18 cellular contexts compared by ENCODE assay signal in the genomic region with DNA sequence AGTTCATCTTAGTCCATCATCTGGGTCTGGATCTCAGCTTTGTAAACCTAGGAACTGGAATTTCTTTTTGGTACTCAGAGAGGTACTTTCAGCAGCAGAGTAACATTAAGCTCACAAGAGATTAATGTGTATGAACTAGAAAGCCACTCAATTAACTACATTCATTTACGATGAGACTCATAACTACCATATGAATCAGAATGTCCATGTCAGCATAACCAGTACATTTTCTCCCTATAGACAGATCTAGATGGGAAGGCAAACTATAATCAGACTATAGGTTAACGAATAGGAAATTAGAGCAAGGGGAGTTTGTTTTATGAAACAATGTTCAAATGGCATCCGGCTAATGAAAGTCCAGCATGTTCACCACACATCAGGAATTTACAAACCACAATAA.
DNase-seq lines count a peak whose midpoint lies in the region; ATAC-seq, FAIRE-seq and TF ChIP-seq lines count a peak whose summit lies in the region.
"Had no signal": no experiment of that assay in that cellular context is flagged by ENCODE, and none has a peak within 500 bp of the region (broad histone marks: within the 10 kb centered on the region; RNA-seq: fewer than 3 reads in every experiment).

No MANE protein-coding gene starts in this region.

- H3K4me3 ChIP-seq in HepG2 (replicated peaks in 1 of 3; ENCODE audit: insufficient read depth in 1 of 3, low read depth in 2 of 3, low read length in 3 of 3) (no peak overlapping the region), right lobe of liver (no peak overlapping the region), fibroblast of mammary gland (ENCODE audit: control insufficient read depth, low read depth, low read length) (no peak overlapping the region), kidney (ENCODE audit: low read length in 2 of 2) (no peak overlapping the region), HAP-1 (no peak overlapping the region)
- H3K4me3 ChIP-seq: Peyer's patch had no signal

- no peak for TF ChIP-seq RAD21 in HepG2 (CRISPR knock-in tag; IDR thresholded peaks at IDR 0.05)

- TF ChIP-seq CTCF in HepG2 (CRISPR knock-in tag; IDR thresholded peaks at IDR 0.05) = no peak
- TF ChIP-seq CTCF in right lobe of liver (IDR thresholded peaks at IDR 0.05) = no peak
- no peak for TF ChIP-seq CTCF in fibroblast of mammary gland (conservative IDR thresholded peaks at IDR 0.05; ENCODE audit: control insufficient read depth, insufficient read depth, low read depth, low read length)
- no peak for TF ChIP-seq CTCF in kidney (IDR thresholded peaks at IDR 0.05; ENCODE audit: borderline replicate concordance, extremely low read depth, insufficient read depth)

- in situ Hi-C loops in HepG2 (cut with HindIII; ENCODE audit: extremely low pct_ligation_motif_present, low pct_unique_long_range_greater_than_20kb) (no loop called here), HAP-1 (cut with MboI; ENCODE audit: low sequenced_read_pairs) (no loop called here)

- 88% methylated on average over 3 of the region's 3 CpGs for WGBS in HepG2 (ENCODE audit: low lambda C conversion rate)
- WGBS in right lobe of liver (ENCODE audit: insufficient coverage, low coverage, low lambda C conversion rate, missing lambda C conversion rate) = 93% methylated on average over 3 of the region's 3 CpGs

- FAIRE-seq in HepG2 (lab: Jason Lieb, UNC) = no peak
- FAIRE-seq in kidney (lab: Jason Lieb, UNC) = no peak
- FAIRE-seq: GM12892, H54 had no signal

- no peaks in the 10 kb centered on the region for H4K20me1 ChIP-seq in HepG2 (ENCODE audit: insufficient read depth, low read length)

- DNase-seq in HepG2 (ENCODE audit: low spot score) = no peak
- DNase-seq in right lobe of liver = no peak
- peak; percentile 62 for DNase-seq in NCI-H526 treated with DMSO at 0.1 percent for 48 hours (lab: John Stamatoyannopoulos, UW)
- peak; percentile 7 for DNase-seq in fibroblast of mammary gland (ENCODE audit: low read depth)
- no peak for DNase-seq in kidney
- DNase-seq in HAP-1 (ENCODE audit: low spot score in 2 of 2) = no peak
- DNase-seq: DMS79, KG1, NCI-H1105, NCI-H146, NCI-H2029, NCI-H345, NCI-H524, Peyer's patch had no signal

- H3K4me1 ChIP-seq in HepG2 (ENCODE audit: insufficient read depth, low read length) = no peaks in the 10 kb centered on the region
- H3K4me1 ChIP-seq in right lobe of liver = no peaks in the 10 kb centered on the region
- no peaks in the 10 kb centered on the region for H3K4me1 ChIP-seq in kidney (ENCODE audit: control insufficient read depth in 1 of 2, insufficient read depth in 1 of 2, low read depth in 1 of 2, low read length in 2 of 2)
- no peaks in the 10 kb centered on the region for H3K4me1 ChIP-seq in HAP-1
- H3K4me1 ChIP-seq: Peyer's patch had no signal

- POLR2A ChIA-PET in HepG2 (lab: Yijun Ruan, JAX) = no interaction called here

- no peak overlapping the region for H3K9ac ChIP-seq in HepG2 (ENCODE audit: insufficient read depth, low read depth, low read length)
- H3K9ac ChIP-seq in kidney (ENCODE audit: low read length in 2 of 2) = no peak overlapping the region

- H3K79me2 ChIP-seq in HepG2 (ENCODE audit: insufficient read depth, low read length) = no peaks in the 10 kb centered on the region

- TF ChIP-seq POLR2A in HepG2 (IDR thresholded peaks at IDR 0.05; ENCODE audit: insufficient read depth in 1 of 2, low read depth in 2 of 2, low read length in 2 of 2) (no peak), right lobe of liver (IDR thresholded peaks at IDR 0.05) (no peak)

- H3K27ac ChIP-seq in HepG2 (ENCODE audit: extremely low read length, insufficient read depth, low read length) = no peak overlapping the region
- no peak overlapping the region for H3K27ac ChIP-seq in right lobe of liver
- no peak overlapping the region for H3K27ac ChIP-seq in kidney (ENCODE audit: low read depth in 2 of 2, low read length in 2 of 2)
- H3K27ac ChIP-seq: Peyer's patch had no signal

- TF ChIP-seq EP300 in HepG2 (IDR thresholded peaks at IDR 0.05; ENCODE audit: low read depth in 2 of 2, low read length in 2 of 2) (no peak), HepG2 (CRISPR knock-in tag; IDR thresholded peaks at IDR 0.05; ENCODE audit: borderline replicate concordance) (no peak)

- CTCF ChIA-PET in HepG2 (lab: Yijun Ruan, JAX; ENCODE audit: low intra/inter-chr PET ratio, low total read pairs) = no interaction called here

- H3K4me2 ChIP-seq in HepG2 (ENCODE audit: low read depth, low read length) = no peak overlapping the region

- H3K27me3 ChIP-seq in HepG2 (ENCODE audit: control insufficient read depth in 1 of 2, insufficient read depth in 2 of 2, low read length in 2 of 2) (no peaks in the 10 kb centered on the region), right lobe of liver (no peaks in the 10 kb centered on the region), HAP-1 (ENCODE audit: low read depth) (no peaks in the 10 kb centered on the region)
- H3K27me3 ChIP-seq: Peyer's patch had no signal

- no peak for ATAC-seq in HepG2
- ATAC-seq in right lobe of liver = no peak
- no peak for ATAC-seq in HG03135 (IDR thresholded peaks at IDR 0.05; ENCODE audit: unreplicated experiment)
- ATAC-seq: SK-N-SH treated with all-trans-retinoic acid at 6 μM for 48 hours had no signal

- H3K36me3 ChIP-seq in HepG2 (replicated peaks in 1 of 2; ENCODE audit: control insufficient read depth in 1 of 2, insufficient read depth in 2 of 2, low read length in 2 of 2) (no peaks in the 10 kb centered on the region), right lobe of liver (no peaks in the 10 kb centered on the region), kidney (ENCODE audit: control insufficient read depth in 1 of 2, insufficient read depth in 2 of 2, low read length in 2 of 2) (no peaks in the 10 kb centered on the region), HAP-1 (replicated peaks) (0 out of 2 replicates have a peak, but pooled peaks cover 3% of the 10 kb centered on the region)
- H3K36me3 ChIP-seq: Peyer's patch had no signal

- BruUV-seq in HepG2 (replicated peaks; lab: Mats Ljungman, UMichigan) = no TSS peak

- intact Hi-C loops in HepG2 (cut with micrococcal nuclease; ENCODE audit: unreplicated experiment) (no loop called here), right lobe of liver (cut with DNase I) (no loop called here), kidney (cut with DNase I) (no loop called here)

- no peak overlapping the region for H2AFZ ChIP-seq in HepG2 (ENCODE audit: low read length)

- H3K9me3 ChIP-seq in HepG2 (ENCODE audit: low read length) (no peaks in the 10 kb centered on the region), right lobe of liver (no peaks in the 10 kb centered on the region), kidney (ENCODE audit: control insufficient read depth in 1 of 2, low read length in 2 of 2) (no peaks in the 10 kb centered on the region), HAP-1 (no peaks in the 10 kb centered on the region)
- H3K9me3 ChIP-seq: Peyer's patch had no signal

TF ChIP-seq in HepG2, 621 proteins besides CTCF, POLR2A, EP300 and RAD21:
- TF ChIP-seq ZBTB38 (CRISPR knock-in tag; IDR thresholded peaks at IDR 0.05) = no peak
- no peak for TF ChIP-seq FUBP1 (CRISPR knock-in tag; IDR thresholded peaks at IDR 0.05; ENCODE audit: borderline replicate concordance)
- TF ChIP-seq SP2 (CRISPR knock-in tag; IDR thresholded peaks at IDR 0.05) = no peak
- peak; percentile 50; the same call in 1 of the 2 replicates for TF ChIP-seq MAFF (IDR thresholded peaks at IDR 0.05; ENCODE audit: low read depth, low read length)
- TF ChIP-seq MAFK (conservative IDR thresholded peaks at IDR 0.05 in 1 of 2, IDR thresholded peaks at IDR 0.05 in 1 of 2; ENCODE audit: low read length in 2 of 2) = peak; percentile 36 to 56; a peak in 3 of 4 replicates
- TF ChIP-seq ZNF607 (CRISPR knock-in tag; IDR thresholded peaks at IDR 0.05; ENCODE audit: borderline replicate concordance) = no peak

Comparison
In these comparisons a context has a peak if more than half of its experiments do, and no peak if none do; other contexts are left out.
1. DNase-seq: peak in NCI-H526 treated with DMSO at 0.1 percent for 48 hours (single experiment) and fibroblast of mammary gland (single experiment); none in HepG2 (single experiment), right lobe of liver (0 of 3), kidney (single experiment) and HAP-1 (0 of 2).